ENCODE assay signal across 8 cellular contexts in genomic region chr13:28138756-28139470, GRCh38. TPM values are rescaled to one million over a fixed set of nuclear protein-coding genes. Genes with fewer than 3 reads are reported as not detected.
A peak's percentile ranks its signal among the peaks of the same experiment; 100 is the strongest.
DNase-seq lines count a peak whose midpoint lies in the region; ATAC-seq, FAIRE-seq and TF ChIP-seq lines count a peak whose summit lies in the region.

No MANE protein-coding gene starts in this region.

- H3K9me3 ChIP-seq in CD4-positive, alpha-beta memory T cell (ENCODE audit: control insufficient read depth in 1 of 2, low read length in 2 of 2), result no peaks in the 10 kb centered on the region
- H3K9me3 ChIP-seq in fibroblast of lung (ENCODE audit: control insufficient read depth, insufficient read depth, low read depth, low read length), result no peaks in the 10 kb centered on the region

- FAIRE-seq in RCC 7860 (lab: Jason Lieb, UNC), result no peak

- peak; percentile 85 to 96 (median 88) for DNase-seq in CD4-positive, alpha-beta memory T cell
- DNase-seq in HK-2 (ENCODE audit: unreplicated experiment) (peak; percentile 83), RCC 7860 (ENCODE audit: low spot score) (peak; percentile 66), fibroblast of lung (ENCODE audit: low read depth in 2 of 2) (peak; percentile 93 to 95)
- peak; percentile 67 to 75 for DNase-seq in activated T-helper 1 cell treated with anti-CD3 and anti-CD28 coated beads, Interleukin-2, amount 50 U/mL, for 16 hours (ENCODE audit: low read depth in 1 of 2, low spot score in 1 of 2)
- peak; percentile 75 to 96 (median 86) for DNase-seq in naive thymus-derived CD8-positive, alpha-beta T cell
- DNase-seq in stimulated activated effector memory CD8-positive, alpha-beta T cell treated with anti-CD3 and anti-CD28 coated beads, Interleukin-12 subunit alpha, Interleukin-12 subunit beta, amount 100 ng/mL, for 72 hours (ENCODE audit: low spot score in 2 of 2), result peak; percentile 67 to 89

- H3K36me3 ChIP-seq in CD4-positive, alpha-beta memory T cell (ENCODE audit: insufficient read depth, low read length), result no peaks in the 10 kb centered on the region
- H3K36me3 ChIP-seq in fibroblast of lung (ENCODE audit: control insufficient read depth, insufficient read depth, low read length), result no peaks in the 10 kb centered on the region

- H3K4me3 ChIP-seq in CD4-positive, alpha-beta memory T cell (ENCODE audit: low read length in 2 of 2), result peak overlapping the region; percentile 62 to 67
- H3K4me3 ChIP-seq in fibroblast of lung (replicated peaks in 1 of 4; ENCODE audit: control extremely low read depth in 1 of 4, insufficient read depth in 1 of 4, low read depth in 3 of 4, low read length in 4 of 4), result peak overlapping the region; percentile 56 to 97 (median 66)

- peak overlapping the region; percentile 3 for H2AFZ ChIP-seq in fibroblast of lung (ENCODE audit: low read length)

- H3K27ac Mint-ChIP-seq in CD4-positive, alpha-beta memory T cell, result peak overlapping the region; percentile 93 to 99 (median 97)
- peak overlapping the region; percentile 83 to 99 (median 96) for H3K27ac Mint-ChIP-seq in naive thymus-derived CD8-positive, alpha-beta T cell
- H3K27ac Mint-ChIP-seq in stimulated activated effector memory CD8-positive, alpha-beta T cell treated with anti-CD3 and anti-CD28 coated beads, Interleukin-12 subunit alpha, Interleukin-12 subunit beta, amount 100 ng/mL, for 72 hours, result peak overlapping the region; percentile 97

- H3K9ac ChIP-seq in fibroblast of lung (ENCODE audit: insufficient read depth, low read length), result peak overlapping the region; percentile 93

- POLR2A ChIA-PET in CD4-positive, alpha-beta memory T cell (lab: Charles Lee; ENCODE audit: partially characterized antibody), result interaction anchor here (0.6 to 2.8 kb wide), 17 partner anchors 9 to 1953 kb away, joined by 3 to 17 read pairs (median 4); partner anchors contain the start of genes GTF3A, POLR1D, POMP and RNF6
- POLR2A ChIA-PET in naive thymus-derived CD8-positive, alpha-beta T cell (lab: Charles Lee), result interaction anchor here (0.8 to 2.7 kb wide), 9 partner anchors 10 to 713 kb away, joined by 3 to 15 read pairs (median 4); partner anchors contain the start of genes LNX2, MTIF3 and POMP

- peak overlapping the region; percentile 97 for H3K27ac ChIP-seq in CD4-positive, alpha-beta memory T cell (ENCODE audit: low read depth, low read length)
- H3K27ac ChIP-seq in fibroblast of lung (ENCODE audit: insufficient read depth, low read length), result peak overlapping the region; percentile 91

- intact Hi-C loops in CD4-positive, alpha-beta memory T cell (cut with micrococcal nuclease), result loop anchor here (1.0 to 10.0 kb wide), 12 partner anchors 38 to 1916 kb away; partner anchors contain the start of genes GTF3A, MTIF3, POMP and RNF6

- H4K20me1 ChIP-seq in fibroblast of lung (ENCODE audit: control insufficient read depth, extremely low read depth, insufficient read depth, low read length), result no peaks in the 10 kb centered on the region

- H3K9me3 Mint-ChIP-seq in CD4-positive, alpha-beta memory T cell, result no peaks in the 10 kb centered on the region
- no peaks in the 10 kb centered on the region for H3K9me3 Mint-ChIP-seq in naive thymus-derived CD8-positive, alpha-beta T cell
- no peaks in the 10 kb centered on the region for H3K9me3 Mint-ChIP-seq in stimulated activated effector memory CD8-positive, alpha-beta T cell treated with anti-CD3 and anti-CD28 coated beads, Interleukin-12 subunit alpha, Interleukin-12 subunit beta, amount 100 ng/mL, for 72 hours

- peaks cover 50% of the 10 kb centered on the region for H3K79me2 ChIP-seq in fibroblast of lung (ENCODE audit: control insufficient read depth, insufficient read depth, low read length)

- H3K27me3 Mint-ChIP-seq in CD4-positive, alpha-beta memory T cell, result peaks cover 0 to 2% of the 10 kb centered on the region in 2 donors
- peaks cover 0 to 1% (median 0%) of the 10 kb centered on the region in 5 donors for H3K27me3 Mint-ChIP-seq in naive thymus-derived CD8-positive, alpha-beta T cell

- peaks cover 41 to 69% (median 49%) of the 10 kb centered on the region in 4 donors for H3K4me1 Mint-ChIP-seq in CD4-positive, alpha-beta memory T cell
- H3K4me1 Mint-ChIP-seq in naive thymus-derived CD8-positive, alpha-beta T cell, result peaks cover 37 to 61% (median 52%) of the 10 kb centered on the region in 4 donors
- peaks cover 52% of the 10 kb centered on the region for H3K4me1 Mint-ChIP-seq in stimulated activated effector memory CD8-positive, alpha-beta T cell treated with anti-CD3 and anti-CD28 coated beads, Interleukin-12 subunit alpha, Interleukin-12 subunit beta, amount 100 ng/mL, for 72 hours

- H3K4me1 ChIP-seq in CD4-positive, alpha-beta memory T cell (ENCODE audit: insufficient read depth, low read length), result peaks cover 51% of the 10 kb centered on the region
- H3K4me1 ChIP-seq in fibroblast of lung (ENCODE audit: control insufficient read depth, extremely low read depth, insufficient read depth, low read length), result no peaks in the 10 kb centered on the region

- peaks cover 0 to 14% of the 10 kb centered on the region in 2 donors for H3K36me3 Mint-ChIP-seq in CD4-positive, alpha-beta memory T cell
- H3K36me3 Mint-ChIP-seq in naive thymus-derived CD8-positive, alpha-beta T cell, result no peaks in the 10 kb centered on the region
- H3K36me3 Mint-ChIP-seq in stimulated activated effector memory CD8-positive, alpha-beta T cell treated with anti-CD3 and anti-CD28 coated beads, Interleukin-12 subunit alpha, Interleukin-12 subunit beta, amount 100 ng/mL, for 72 hours, result peaks cover 22% of the 10 kb centered on the region

- peak; percentile 51 for ATAC-seq in GM19397 (IDR thresholded peaks at IDR 0.05; ENCODE audit: unreplicated experiment)
- peak; percentile 62 to 74 for ATAC-seq in naive thymus-derived CD8-positive, alpha-beta T cell
- peak; percentile 83 for ATAC-seq in stimulated activated effector memory CD8-positive, alpha-beta T cell treated with anti-CD3 and anti-CD28 coated beads, Interleukin-12 subunit alpha, Interleukin-12 subunit beta, amount 100 ng/mL, for 72 hours

- peak overlapping the region; percentile 91 to 99 (median 96) for H3K4me3 Mint-ChIP-seq in CD4-positive, alpha-beta memory T cell
- peak overlapping the region; percentile 87 to 97 (median 95) for H3K4me3 Mint-ChIP-seq in naive thymus-derived CD8-positive, alpha-beta T cell
- H3K4me3 Mint-ChIP-seq in stimulated activated effector memory CD8-positive, alpha-beta T cell treated with anti-CD3 and anti-CD28 coated beads, Interleukin-12 subunit alpha, Interleukin-12 subunit beta, amount 100 ng/mL, for 72 hours, result peak overlapping the region; percentile 81

- CTCF ChIA-PET in CD4-positive, alpha-beta memory T cell (lab: Charles Lee; ENCODE audit: partially characterized antibody), result interaction anchor here (0.9 to 1.0 kb wide), 2 partner anchors 18 to 52 kb away, joined by 3 read pairs; no protein-coding TSS in a partner anchor

- no peak for TF ChIP-seq CTCF in fibroblast of lung (conservative IDR thresholded peaks at IDR 0.05 in 1 of 2, IDR thresholded peaks at IDR 0.05 in 1 of 2; ENCODE audit: low read depth in 1 of 2, low read length in 2 of 2)

- H3K27me3 ChIP-seq in CD4-positive, alpha-beta memory T cell (ENCODE audit: insufficient read depth, low read length), result no peaks in the 10 kb centered on the region
- H3K27me3 ChIP-seq in fibroblast of lung (ENCODE audit: control insufficient read depth, insufficient read depth, low read length), result no peaks in the 10 kb centered on the region

- H3K4me2 ChIP-seq in fibroblast of lung (ENCODE audit: extremely low read depth, insufficient read depth, low read length), result peak overlapping the region; percentile 7

RNA-seq across cellular contexts. Expression of gene PAN3, which starts 0.6 kb away (rescaled TPM):
- 10 to 100 TPM; 66.0 to 66.7 TPM for total RNA-seq in CD4-positive, alpha-beta memory T cell
- polyA plus RNA-seq in CD4-positive, alpha-beta memory T cell, result 1 to 10 TPM; 2.8 to 6.7 TPM
- total RNA-seq in fibroblast of lung, result 12.8 and 13.9 TPM in 2 replicates
- 12.7 and 18.5 TPM in 2 replicates for polyA plus RNA-seq in fibroblast of lung
- polyA plus RNA-seq in fibroblast of lung (2012), result 8.7 and 11.4 TPM in 2 replicates
- 6.2 and 10.6 TPM in 2 replicates for polyA minus RNA-seq in fibroblast of lung (ENCODE audit: low replicate concordance)
- total RNA-seq in naive thymus-derived CD8-positive, alpha-beta T cell, result 10 to 100 TPM; 74.4 to 76.1 TPM
- 1 to 10 TPM; 2.8 to 4.8 (median 3.3) TPM for polyA plus RNA-seq in naive thymus-derived CD8-positive, alpha-beta T cell

RNA-seq across cellular contexts. Expression of gene FLT3, which starts 38.5 kb away (rescaled TPM):
- total RNA-seq in CD4-positive, alpha-beta memory T cell, result not detected
- not detected for polyA plus RNA-seq in CD4-positive, alpha-beta memory T cell
- not detected in 2 replicates for total RNA-seq in fibroblast of lung
- polyA plus RNA-seq in fibroblast of lung, result not detected in 2 replicates
- not detected in 2 replicates for polyA plus RNA-seq in fibroblast of lung (2012)
- not detected in 2 replicates for polyA minus RNA-seq in fibroblast of lung (ENCODE audit: low replicate concordance)
- under 1 TPM; 0.08 to 0.13 TPM for total RNA-seq in naive thymus-derived CD8-positive, alpha-beta T cell
- polyA plus RNA-seq in naive thymus-derived CD8-positive, alpha-beta T cell, result not detected

Comparison
In these comparisons a context has a peak if more than half of its experiments do, and no peak if none do; other contexts are left out.
1. Peak in every context shown above with its lines: DNase-seq, ATAC-seq, H3K4me3 ChIP-seq and H3K27ac ChIP-seq.